8 cellular contexts compared by ENCODE assay signal in the genomic region with DNA sequence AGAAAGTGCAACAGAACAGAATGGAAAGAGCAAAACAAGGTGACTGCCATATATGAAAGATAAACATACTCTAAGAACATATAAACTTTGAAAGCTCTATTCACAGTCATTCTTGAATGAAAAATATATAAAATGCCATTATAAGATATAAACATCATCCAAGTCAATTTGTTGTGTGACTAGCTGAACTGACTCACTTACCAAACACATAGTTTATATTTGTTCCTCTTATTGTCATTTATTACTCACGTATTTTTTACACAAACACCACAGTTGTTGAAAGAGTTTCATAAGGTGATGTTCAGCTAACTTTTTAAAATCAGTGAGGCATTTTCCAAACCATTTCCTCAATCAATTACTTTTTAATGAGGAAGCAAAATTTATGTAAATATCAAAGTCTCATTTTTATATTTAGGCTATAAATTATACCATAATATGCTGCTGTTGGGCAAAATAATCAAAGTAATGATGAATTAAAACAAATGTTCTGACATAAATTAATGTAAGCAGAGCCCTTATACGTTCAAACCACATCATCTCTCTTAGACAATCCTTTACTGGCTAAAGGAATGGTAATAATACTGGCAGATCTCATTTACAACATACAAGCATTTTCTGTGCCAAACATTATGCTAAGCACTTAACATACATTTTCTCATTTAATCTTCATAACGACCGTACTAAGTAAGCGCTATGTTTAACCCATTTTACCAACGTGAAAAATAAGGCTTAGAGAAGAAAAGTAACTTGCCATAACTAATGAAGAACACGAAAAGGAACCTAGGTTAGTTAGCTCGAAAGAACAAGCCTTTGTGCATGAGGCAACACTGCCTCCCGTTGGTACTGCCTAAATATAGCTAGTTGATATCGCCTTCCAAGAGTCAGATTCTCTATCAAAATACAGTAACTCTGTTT. TPM values are rescaled to one million over a fixed set of nuclear protein-coding genes. Genes with fewer than 3 reads are reported as not detected.
DNase-seq lines count a peak whose midpoint lies in the region; ATAC-seq and TF ChIP-seq lines count a peak whose summit lies in the region.

No MANE protein-coding gene starts in this region.

- H3K4me1 ChIP-seq in Caco-2 (no peaks in the 10 kb centered on the region), neuronal stem cell (ENCODE audit: control insufficient read depth in 2 of 2, insufficient read depth in 1 of 2, low read depth in 1 of 2, low read length in 2 of 2) (peaks cover 6 to 30% of the 10 kb centered on the region in 2 donors)

- no peak overlapping the region for H3K4ac ChIP-seq in neuronal stem cell (ENCODE audit: low read length)

- no peak overlapping the region for H2AFZ ChIP-seq in neuronal stem cell (ENCODE audit: low read length)

- H3K14ac ChIP-seq in neuronal stem cell (ENCODE audit: low read length) = no peak overlapping the region

- H3K9ac ChIP-seq in neuronal stem cell (ENCODE audit: low read depth, low read length, poor library complexity) = no peak overlapping the region

- CTCF ChIA-PET in Caco-2 (lab: Charles Lee) = interaction anchor here (1.0 kb wide), 1 partner anchor 65 kb away, joined by 3 read pairs; no protein-coding TSS in a partner anchor

- no peak overlapping the region for H2BK5ac ChIP-seq in neuronal stem cell (ENCODE audit: low read length)

- H2BK12ac ChIP-seq in neuronal stem cell (ENCODE audit: low read length) = no peak overlapping the region

- H3K4me3 Mint-ChIP-seq in Caco-2 (ENCODE audit: unreplicated experiment) = no peak overlapping the region
- peak overlapping the region; percentile 82 for H3K4me3 Mint-ChIP-seq in activated naive CD4-positive, alpha-beta T cell treated with anti-CD3 and anti-CD28 coated beads, Interleukin-2, amount 50 U/mL, for 24 hours

- ATAC-seq in GM19324 (IDR thresholded peaks at IDR 0.05; ENCODE audit: low FRiP score, unreplicated experiment) = peak; percentile 83
- peak; percentile 77 for ATAC-seq in HG03342 (IDR thresholded peaks at IDR 0.05; ENCODE audit: unreplicated experiment)

- H3K27ac Mint-ChIP-seq in Caco-2 (ENCODE audit: unreplicated experiment) = no peak overlapping the region
- peak overlapping the region; percentile 91 for H3K27ac Mint-ChIP-seq in activated naive CD4-positive, alpha-beta T cell treated with anti-CD3 and anti-CD28 coated beads, Interleukin-2, amount 50 U/mL, for 24 hours

- no peaks in the 10 kb centered on the region for H3K27me3 ChIP-seq in Caco-2 (replicated peaks; ENCODE audit: control insufficient read depth, insufficient read depth, low read length)
- no peaks in the 10 kb centered on the region for H3K27me3 ChIP-seq in neuronal stem cell (ENCODE audit: control insufficient read depth in 3 of 3, insufficient read depth in 3 of 3, low read depth in 1 of 3, low read length in 3 of 3)

- BruUV-seq in Caco-2 (replicated peaks; lab: Mats Ljungman, UMichigan) = no TSS peak

- no peak overlapping the region for H4K91ac ChIP-seq in neuronal stem cell (ENCODE audit: low read depth, low read length, poor library complexity)

- POLR2A ChIA-PET in Caco-2 (lab: Charles Lee) = no interaction called here

- no peak overlapping the region for H3K27ac ChIP-seq in neuronal stem cell (replicated peaks; ENCODE audit: low read length)

- H3K36me3 Mint-ChIP-seq in Caco-2 (ENCODE audit: insufficient read depth, unreplicated experiment) = no peaks in the 10 kb centered on the region
- H3K36me3 Mint-ChIP-seq in activated naive CD4-positive, alpha-beta T cell treated with anti-CD3 and anti-CD28 coated beads, Interleukin-2, amount 50 U/mL, for 24 hours = peaks cover 32% of the 10 kb centered on the region

- H2BK15ac ChIP-seq in neuronal stem cell (ENCODE audit: low read length) = no peak overlapping the region

- H3K23ac ChIP-seq in neuronal stem cell (ENCODE audit: low read depth, low read length, poor library complexity) = no peak overlapping the region

- no CpG with 5 or more reads among the region's 10 CpGs for WGBS in neuronal stem cell (ENCODE audit: extremely low coverage in 2 of 2, insufficient read length in 2 of 2, insufficient replicate concordance in 1 of 2), 2 donors

- H4K8ac ChIP-seq in neuronal stem cell (ENCODE audit: low read depth, low read length) = no peak overlapping the region

- H3K4me1 Mint-ChIP-seq in Caco-2 (ENCODE audit: low read depth, unreplicated experiment) = no peaks in the 10 kb centered on the region
- H3K4me1 Mint-ChIP-seq in activated naive CD4-positive, alpha-beta T cell treated with anti-CD3 and anti-CD28 coated beads, Interleukin-2, amount 50 U/mL, for 24 hours = peaks cover 76% of the 10 kb centered on the region

- H3K4me3 ChIP-seq in Caco-2 (ENCODE audit: low read depth, low read length) (no peak overlapping the region), neuronal stem cell (ENCODE audit: low read length in 2 of 2) (no peak overlapping the region)

- H3K4me2 ChIP-seq in neuronal stem cell (ENCODE audit: insufficient read depth, low read length, poor library complexity, severe bottlenecking) = no peak overlapping the region

- H2AK5ac ChIP-seq in neuronal stem cell (ENCODE audit: low read depth, low read length) = no peak overlapping the region

- intact Hi-C loops in Caco-2 (cut with micrococcal nuclease; ENCODE audit: unreplicated experiment) = loop anchor here (1.0 to 10.0 kb wide), 3 partner anchors 467 to 1254 kb away; a partner anchor contains a TSS

- no peaks in the 10 kb centered on the region for H3K9me3 Mint-ChIP-seq in Caco-2 (ENCODE audit: unreplicated experiment)
- H3K9me3 Mint-ChIP-seq in activated naive CD4-positive, alpha-beta T cell treated with anti-CD3 and anti-CD28 coated beads, Interleukin-2, amount 50 U/mL, for 24 hours = no peaks in the 10 kb centered on the region

- H3K18ac ChIP-seq in neuronal stem cell (ENCODE audit: low read length) = no peak overlapping the region

- H2BK120ac ChIP-seq in neuronal stem cell (ENCODE audit: low read depth, low read length) = no peak overlapping the region

- no peaks in the 10 kb centered on the region; the same call in 1 of the 2 replicates for H3K9me3 ChIP-seq in Caco-2
- no peaks in the 10 kb centered on the region for H3K9me3 ChIP-seq in neuronal stem cell (replicated peaks in 1 of 2; ENCODE audit: control insufficient read depth in 2 of 2, insufficient read depth in 1 of 2, low read depth in 1 of 2, low read length in 2 of 2)

- no peaks in the 10 kb centered on the region for H3K79me1 ChIP-seq in neuronal stem cell (ENCODE audit: low read depth, low read length)

- H3K36me3 ChIP-seq in Caco-2 (ENCODE audit: control insufficient read depth, insufficient read depth, low read length) (no peaks in the 10 kb centered on the region), neuronal stem cell (replicated peaks in 1 of 2; ENCODE audit: control insufficient read depth in 2 of 2, insufficient read depth in 2 of 2, low read length in 2 of 2) (peaks cover 0 to 20% of the 10 kb centered on the region in 2 donors)

- DNase-seq in Caco-2 (peak in 1 of 2 experiments; percentile 32), OCI-M1 (lab: John Stamatoyannopoulos, UW) (peak; percentile 48), iPS DF 19.7 (ENCODE audit: low read depth, low spot score) (peak; percentile 20), neuronal stem cell (ENCODE audit: low spot score) (no peak)
- peak; percentile 28 for DNase-seq in stimulated activated CD8-positive, alpha-beta memory T cell treated with anti-CD3 and anti-CD28 coated beads, Interleukin-12 subunit alpha, Interleukin-12 subunit beta, amount 100 ng/mL, for 1 hour (ENCODE audit: low read depth)

- no peaks in the 10 kb centered on the region for H3K27me3 Mint-ChIP-seq in Caco-2 (ENCODE audit: insufficient read depth, unreplicated experiment)
- no peaks in the 10 kb centered on the region for H3K27me3 Mint-ChIP-seq in activated naive CD4-positive, alpha-beta T cell treated with anti-CD3 and anti-CD28 coated beads, Interleukin-2, amount 50 U/mL, for 24 hours

- peak; percentile 38 to 54 for TF ChIP-seq CTCF in Caco-2 (IDR thresholded peaks at IDR 0.05; ENCODE audit: insufficient read depth in 1 of 2, low read depth in 1 of 2, low read length in 1 of 2, severe bottlenecking in 1 of 2, unreplicated experiment in 1 of 2)

RNA-seq across cellular contexts. Expression of a gene that starts 7.3 kb away (rescaled TPM):
- 0.68 and 0.77 TPM in 2 replicates for total RNA-seq in Caco-2 (2022)
- 2.2 TPM for polyA plus RNA-seq in neuronal stem cell (2013, experiment 1 of 2)
- 2.0 TPM for polyA plus RNA-seq in neuronal stem cell (2013, experiment 2 of 2)
